12 cellular contexts compared by ENCODE assay signal in genomic region chr18:56139792-56140254, GRCh38.
DNase-seq lines count a peak whose midpoint lies in the region; ATAC-seq and TF ChIP-seq lines count a peak whose summit lies in the region.
"Had no signal": no experiment of that assay in that cellular context is flagged by ENCODE, and none has a peak within 500 bp of the region (broad histone marks: within the 10 kb centered on the region; RNA-seq: fewer than 3 reads in every experiment).

No MANE protein-coding gene starts in this region.

- DNase-seq in AG04449 (ENCODE audit: low read depth, low spot score) (peak; percentile 74), amniotic epithelial cell (ENCODE audit: low read depth) (peak; percentile 70), head of caudate nucleus (peak in 40 of 42 donors; percentile 11 to 75 (median 40)), omental fat pad (ENCODE audit: low spot score) (no peak)
- DNase-seq: activated CD4-positive, alpha-beta T cell treated with anti-CD3 and anti-CD28 coated beads for 1 hour; foreskin melanocyte; NCI-H2081; stimulated activated CD4-positive, alpha-beta T cell treated with anti-CD3 and anti-CD28 coated beads, Interleukin-1b, Interleukin-23, amount 100 ng/mL, for 48 hours had no signal

- ATAC-seq in omental fat pad (ENCODE audit: low FRiP score) (peak; percentile 43), GM18502 (IDR thresholded peaks at IDR 0.05; ENCODE audit: poor library complexity, unreplicated experiment) (no peak), HG03159 (IDR thresholded peaks at IDR 0.05; ENCODE audit: unreplicated experiment) (no peak), HG03095 (IDR thresholded peaks at IDR 0.05; ENCODE audit: unreplicated experiment) (no peak)
- no peak for ATAC-seq in activated CD4-positive, CD25-positive, alpha-beta regulatory T cell treated with anti-CD3 and anti-CD28 coated beads, Interleukin-2, amount 50 U/mL, for 24 hours

- CTCF ChIA-PET in AG04449 (lab: Yijun Ruan, JAX): interaction anchor here (1.2 to 2.1 kb wide), 3 partner anchors 9 to 436 kb away, joined by 3 to 7 read pairs (median 3); no protein-coding TSS in a partner anchor

- no peak overlapping the region for H3K4me3 ChIP-seq in AG04449 (ENCODE audit: low read depth, low read length)

- intact Hi-C loops in head of caudate nucleus (cut with DNase I): no loop called here

- TF ChIP-seq CTCF in AG04449 (IDR thresholded peaks at IDR 0.05; ENCODE audit: insufficient read depth, low read length, missing control alignments) (no peak), omental fat pad (IDR thresholded peaks at IDR 0.05) (no peak)

- POLR2A ChIA-PET in AG04449 (lab: Yijun Ruan, JAX): interaction anchor here (0.8 to 2.2 kb wide), 4 partner anchors 9 to 307 kb away, joined by 3 to 13 read pairs (median 4); no protein-coding TSS in a partner anchor
